2 cellular contexts compared by ENCODE assay signal in genomic region chr3:12944413-12944812, GRCh38.
TF ChIP-seq lines count a peak whose summit lies in the region.

No MANE protein-coding gene starts in this region.

TF ChIP-seq in HEK293, 187 proteins besides CTCF, POLR2A, EP300 and RAD21 (continued from another document):
- TF ChIP-seq, protein P1, sequence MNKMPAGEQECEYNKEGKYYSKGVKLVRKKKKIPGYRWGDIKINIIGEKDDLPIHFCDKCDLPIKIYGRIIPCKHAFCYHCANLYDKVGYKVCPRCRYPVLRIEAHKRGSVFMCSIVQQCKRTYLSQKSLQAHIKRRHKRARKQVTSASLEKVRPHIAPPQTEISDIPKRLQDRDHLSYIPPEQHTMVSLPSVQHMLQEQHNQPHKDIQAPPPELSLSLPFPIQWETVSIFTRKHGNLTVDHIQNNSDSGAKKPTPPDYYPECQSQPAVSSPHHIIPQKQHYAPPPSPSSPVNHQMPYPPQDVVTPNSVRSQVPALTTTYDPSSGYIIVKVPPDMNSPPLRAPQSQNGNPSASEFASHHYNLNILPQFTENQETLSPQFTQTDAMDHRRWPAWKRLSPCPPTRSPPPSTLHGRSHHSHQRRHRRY (tag by site-specific recombination; IDR thresholded peaks at IDR 0.05) = no peak
- no peak for TF ChIP-seq SP2 (tag by site-specific recombination; IDR thresholded peaks at IDR 0.05)
- TF ChIP-seq ZNF707 (tag by site-specific recombination; IDR thresholded peaks at IDR 0.05) = no peak
- TF ChIP-seq ZNF747 (tag by site-specific recombination; IDR thresholded peaks at IDR 0.05) = no peak
- TF ChIP-seq EGR2 (tag by site-specific recombination; IDR thresholded peaks at IDR 0.05; ENCODE audit: low read depth) = peak; percentile 86
- peak; percentile 78 for TF ChIP-seq ZNF341 (tag by site-specific recombination; IDR thresholded peaks at IDR 0.05; ENCODE audit: low read depth)
- TF ChIP-seq ZFHX2 (tag by site-specific recombination; conservative IDR thresholded peaks at IDR 0.05) = peak; percentile 76
- no peak for TF ChIP-seq ZIC2 (tag by site-specific recombination; IDR thresholded peaks at IDR 0.05)

TF ChIP-seq in K562, 482 proteins besides CTCF, POLR2A, EP300 and RAD21 (continued from another document):
- TF ChIP-seq, protein P2, sequence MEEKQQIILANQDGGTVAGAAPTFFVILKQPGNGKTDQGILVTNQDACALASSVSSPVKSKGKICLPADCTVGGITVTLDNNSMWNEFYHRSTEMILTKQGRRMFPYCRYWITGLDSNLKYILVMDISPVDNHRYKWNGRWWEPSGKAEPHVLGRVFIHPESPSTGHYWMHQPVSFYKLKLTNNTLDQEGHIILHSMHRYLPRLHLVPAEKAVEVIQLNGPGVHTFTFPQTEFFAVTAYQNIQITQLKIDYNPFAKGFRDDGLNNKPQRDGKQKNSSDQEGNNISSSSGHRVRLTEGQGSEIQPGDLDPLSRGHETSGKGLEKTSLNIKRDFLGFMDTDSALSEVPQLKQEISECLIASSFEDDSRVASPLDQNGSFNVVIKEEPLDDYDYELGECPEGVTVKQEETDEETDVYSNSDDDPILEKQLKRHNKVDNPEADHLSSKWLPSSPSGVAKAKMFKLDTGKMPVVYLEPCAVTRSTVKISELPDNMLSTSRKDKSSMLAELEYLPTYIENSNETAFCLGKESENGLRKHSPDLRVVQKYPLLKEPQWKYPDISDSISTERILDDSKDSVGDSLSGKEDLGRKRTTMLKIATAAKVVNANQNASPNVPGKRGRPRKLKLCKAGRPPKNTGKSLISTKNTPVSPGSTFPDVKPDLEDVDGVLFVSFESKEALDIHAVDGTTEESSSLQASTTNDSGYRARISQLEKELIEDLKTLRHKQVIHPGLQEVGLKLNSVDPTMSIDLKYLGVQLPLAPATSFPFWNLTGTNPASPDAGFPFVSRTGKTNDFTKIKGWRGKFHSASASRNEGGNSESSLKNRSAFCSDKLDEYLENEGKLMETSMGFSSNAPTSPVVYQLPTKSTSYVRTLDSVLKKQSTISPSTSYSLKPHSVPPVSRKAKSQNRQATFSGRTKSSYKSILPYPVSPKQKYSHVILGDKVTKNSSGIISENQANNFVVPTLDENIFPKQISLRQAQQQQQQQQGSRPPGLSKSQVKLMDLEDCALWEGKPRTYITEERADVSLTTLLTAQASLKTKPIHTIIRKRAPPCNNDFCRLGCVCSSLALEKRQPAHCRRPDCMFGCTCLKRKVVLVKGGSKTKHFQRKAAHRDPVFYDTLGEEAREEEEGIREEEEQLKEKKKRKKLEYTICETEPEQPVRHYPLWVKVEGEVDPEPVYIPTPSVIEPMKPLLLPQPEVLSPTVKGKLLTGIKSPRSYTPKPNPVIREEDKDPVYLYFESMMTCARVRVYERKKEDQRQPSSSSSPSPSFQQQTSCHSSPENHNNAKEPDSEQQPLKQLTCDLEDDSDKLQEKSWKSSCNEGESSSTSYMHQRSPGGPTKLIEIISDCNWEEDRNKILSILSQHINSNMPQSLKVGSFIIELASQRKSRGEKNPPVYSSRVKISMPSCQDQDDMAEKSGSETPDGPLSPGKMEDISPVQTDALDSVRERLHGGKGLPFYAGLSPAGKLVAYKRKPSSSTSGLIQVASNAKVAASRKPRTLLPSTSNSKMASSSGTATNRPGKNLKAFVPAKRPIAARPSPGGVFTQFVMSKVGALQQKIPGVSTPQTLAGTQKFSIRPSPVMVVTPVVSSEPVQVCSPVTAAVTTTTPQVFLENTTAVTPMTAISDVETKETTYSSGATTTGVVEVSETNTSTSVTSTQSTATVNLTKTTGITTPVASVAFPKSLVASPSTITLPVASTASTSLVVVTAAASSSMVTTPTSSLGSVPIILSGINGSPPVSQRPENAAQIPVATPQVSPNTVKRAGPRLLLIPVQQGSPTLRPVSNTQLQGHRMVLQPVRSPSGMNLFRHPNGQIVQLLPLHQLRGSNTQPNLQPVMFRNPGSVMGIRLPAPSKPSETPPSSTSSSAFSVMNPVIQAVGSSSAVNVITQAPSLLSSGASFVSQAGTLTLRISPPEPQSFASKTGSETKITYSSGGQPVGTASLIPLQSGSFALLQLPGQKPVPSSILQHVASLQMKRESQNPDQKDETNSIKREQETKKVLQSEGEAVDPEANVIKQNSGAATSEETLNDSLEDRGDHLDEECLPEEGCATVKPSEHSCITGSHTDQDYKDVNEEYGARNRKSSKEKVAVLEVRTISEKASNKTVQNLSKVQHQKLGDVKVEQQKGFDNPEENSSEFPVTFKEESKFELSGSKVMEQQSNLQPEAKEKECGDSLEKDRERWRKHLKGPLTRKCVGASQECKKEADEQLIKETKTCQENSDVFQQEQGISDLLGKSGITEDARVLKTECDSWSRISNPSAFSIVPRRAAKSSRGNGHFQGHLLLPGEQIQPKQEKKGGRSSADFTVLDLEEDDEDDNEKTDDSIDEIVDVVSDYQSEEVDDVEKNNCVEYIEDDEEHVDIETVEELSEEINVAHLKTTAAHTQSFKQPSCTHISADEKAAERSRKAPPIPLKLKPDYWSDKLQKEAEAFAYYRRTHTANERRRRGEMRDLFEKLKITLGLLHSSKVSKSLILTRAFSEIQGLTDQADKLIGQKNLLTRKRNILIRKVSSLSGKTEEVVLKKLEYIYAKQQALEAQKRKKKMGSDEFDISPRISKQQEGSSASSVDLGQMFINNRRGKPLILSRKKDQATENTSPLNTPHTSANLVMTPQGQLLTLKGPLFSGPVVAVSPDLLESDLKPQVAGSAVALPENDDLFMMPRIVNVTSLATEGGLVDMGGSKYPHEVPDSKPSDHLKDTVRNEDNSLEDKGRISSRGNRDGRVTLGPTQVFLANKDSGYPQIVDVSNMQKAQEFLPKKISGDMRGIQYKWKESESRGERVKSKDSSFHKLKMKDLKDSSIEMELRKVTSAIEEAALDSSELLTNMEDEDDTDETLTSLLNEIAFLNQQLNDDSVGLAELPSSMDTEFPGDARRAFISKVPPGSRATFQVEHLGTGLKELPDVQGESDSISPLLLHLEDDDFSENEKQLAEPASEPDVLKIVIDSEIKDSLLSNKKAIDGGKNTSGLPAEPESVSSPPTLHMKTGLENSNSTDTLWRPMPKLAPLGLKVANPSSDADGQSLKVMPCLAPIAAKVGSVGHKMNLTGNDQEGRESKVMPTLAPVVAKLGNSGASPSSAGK (IDR thresholded peaks at IDR 0.05) = no peak
- TF ChIP-seq FOXA3 (CRISPR knock-in tag; conservative IDR thresholded peaks at IDR 0.05 in 1 of 2, IDR thresholded peaks at IDR 0.05 in 1 of 2) (no peak), POLR2G (IDR thresholded peaks at IDR 0.05; ENCODE audit: low read depth, low read length) (0 out of 2 replicates have a peak, but pooled peaks have one; percentile 25), THAP12 (CRISPR knock-in tag; IDR thresholded peaks at IDR 0.05) (no peak), HNRNPL (IDR thresholded peaks at IDR 0.05; ENCODE audit: low read depth, low read length) (no peak), EZH2 (IDR thresholded peaks at IDR 0.05; ENCODE audit: borderline replicate concordance, low read depth, low read length) (no peak)
- TF ChIP-seq, protein P3, sequence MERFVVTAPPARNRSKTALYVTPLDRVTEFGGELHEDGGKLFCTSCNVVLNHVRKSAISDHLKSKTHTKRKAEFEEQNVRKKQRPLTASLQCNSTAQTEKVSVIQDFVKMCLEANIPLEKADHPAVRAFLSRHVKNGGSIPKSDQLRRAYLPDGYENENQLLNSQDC (CRISPR knock-in tag; IDR thresholded peaks at IDR 0.05) = no peak
